16 cellular contexts compared by ENCODE assay signal in genomic region chr7:2274666-2275065, GRCh38. TPM values are rescaled to one million over a fixed set of nuclear protein-coding genes. Genes with fewer than 3 reads are reported as not detected.
DNase-seq lines count a peak whose midpoint lies in the region; ATAC-seq, FAIRE-seq and TF ChIP-seq lines count a peak whose summit lies in the region.
"Had no signal": no experiment of that assay in that cellular context is flagged by ENCODE, and none has a peak within 500 bp of the region (broad histone marks: within the 10 kb centered on the region; RNA-seq: fewer than 3 reads in every experiment).

No MANE protein-coding gene starts in this region.

- TF ChIP-seq CTCF in WTC11 (IDR thresholded peaks at IDR 0.05), result no peak

- POLR2A ChIA-PET in WTC11 (lab: Charles Lee), result interaction anchor here (0.5 kb wide), 1 partner anchor 13 kb away, joined by 4 read pairs; no protein-coding TSS in a partner anchor

- H3K36me3 ChIP-seq in mesenchymal stem cell (ENCODE audit: control insufficient read depth in 1 of 2, insufficient read depth in 2 of 2, low read depth in 1 of 2, low read length in 2 of 2), result peaks cover 39 to 57% of the 10 kb centered on the region in 2 experiments
- H3K36me3 ChIP-seq: HAP-1 had no signal

- no peak overlapping the region for H3K4ac ChIP-seq in mesenchymal stem cell (ENCODE audit: low read depth in 1 of 2, low read length in 2 of 2)

- H3K36me3 Mint-ChIP-seq in WTC11, result peaks cover 9% of the 10 kb centered on the region

- no peak overlapping the region for H3K4me2 ChIP-seq in mesenchymal stem cell (ENCODE audit: low read length, poor library complexity, severe bottlenecking)
- H3K4me2 ChIP-seq: BLaER1 treated with 17β-estradiol and CSF1 and Interleukin-3, amounts not matched to agents 10 nM and 100 nM had no signal

- peaks cover 17% of the 10 kb centered on the region for H3K79me1 ChIP-seq in mesenchymal stem cell (replicated peaks; ENCODE audit: low read length, poor library complexity, severe bottlenecking)

- 0 out of 2 replicates have a peak overlapping the region, but pooled peaks have one; percentile 63 for H3K27ac Mint-ChIP-seq in WTC11
- H3K27ac Mint-ChIP-seq: CD4-positive, CD25-positive, alpha-beta regulatory T cell had no signal

- H3K4me3 ChIP-seq in mesenchymal stem cell (ENCODE audit: insufficient read depth in 1 of 2, low read depth in 1 of 2, low read length in 2 of 2), result no peak overlapping the region
- H3K4me3 ChIP-seq: BLaER1 treated with 17β-estradiol and CSF1 and Interleukin-3, amounts not matched to agents 10 nM and 100 nM; GM23248; HAP-1 had no signal

- no peak overlapping the region for H4K8ac ChIP-seq in mesenchymal stem cell (ENCODE audit: low read length)

- H3K9me3 Mint-ChIP-seq in WTC11, result no peaks in the 10 kb centered on the region
- H3K9me3 Mint-ChIP-seq: CD4-positive, CD25-positive, alpha-beta regulatory T cell had no signal

- CTCF ChIA-PET in WTC11 (lab: Charles Lee), result interaction anchor here (0.9 to 1.3 kb wide), 2 partner anchors 30 to 73 kb away, joined by 3 to 7 read pairs; no protein-coding TSS in a partner anchor

- no peak overlapping the region for H3K9ac ChIP-seq in mesenchymal stem cell (ENCODE audit: low read length)
- H3K9ac ChIP-seq: BLaER1 treated with 17β-estradiol and CSF1 and Interleukin-3, amounts not matched to agents 10 nM and 100 nM; GM23248 had no signal

- H3K18ac ChIP-seq in mesenchymal stem cell (ENCODE audit: low read depth in 1 of 2, low read length in 2 of 2), result no peak overlapping the region

- no peak overlapping the region for H3K4me3 Mint-ChIP-seq in WTC11
- H3K4me3 Mint-ChIP-seq: CD4-positive, CD25-positive, alpha-beta regulatory T cell had no signal

- no peak overlapping the region for H2AFZ ChIP-seq in mesenchymal stem cell (ENCODE audit: low read depth, low read length)
- H2AFZ ChIP-seq: GM23248 had no signal

- H3K4me1 ChIP-seq in mesenchymal stem cell (ENCODE audit: control insufficient read depth, insufficient read depth, low read depth, low read length), result peaks cover 9% of the 10 kb centered on the region
- H3K4me1 ChIP-seq: HAP-1 had no signal

- no peaks in the 10 kb centered on the region for H3K9me3 ChIP-seq in mesenchymal stem cell (ENCODE audit: control insufficient read depth, low read length)
- H3K9me3 ChIP-seq: BLaER1 treated with 17β-estradiol and CSF1 and Interleukin-3, amounts not matched to agents 10 nM and 100 nM; HAP-1 had no signal

- no peaks in the 10 kb centered on the region for H3K27me3 Mint-ChIP-seq in WTC11 (ENCODE audit: low read depth)
- H3K27me3 Mint-ChIP-seq: CD4-positive, CD25-positive, alpha-beta regulatory T cell had no signal

- H4K91ac ChIP-seq in mesenchymal stem cell (ENCODE audit: low read length), result no peak overlapping the region

- no peak overlapping the region for H2BK12ac ChIP-seq in mesenchymal stem cell (ENCODE audit: low read length in 2 of 2)

- H3K4me1 Mint-ChIP-seq in WTC11, result peaks cover 15% of the 10 kb centered on the region

- H3K27ac ChIP-seq in mesenchymal stem cell (ENCODE audit: low read length, poor library complexity, severe bottlenecking), result no peak overlapping the region
- H3K27ac ChIP-seq: BLaER1 treated with 17β-estradiol and CSF1 and Interleukin-3, amounts not matched to agents 10 nM and 100 nM; GM23248 had no signal

- FAIRE-seq in urothelium cell line (lab: Jason Lieb, UNC), result peak; percentile 17
- FAIRE-seq: G401.6, GM12891 had no signal

- H2AK5ac ChIP-seq in mesenchymal stem cell (ENCODE audit: low read length, severe bottlenecking), result no peak overlapping the region

- no peak overlapping the region for H3K14ac ChIP-seq in mesenchymal stem cell (ENCODE audit: low read length in 2 of 2)

- intact Hi-C loops in Right ventricle myocardium superior (cut with DNase I), result no loop called here
- intact Hi-C loops in Right ventricle myocardium inferior (cut with DNase I), result no loop called here

- H2BK15ac ChIP-seq in mesenchymal stem cell (ENCODE audit: low read depth, poor library complexity, severe bottlenecking), result peak overlapping the region; percentile 63

- DNase-seq in Right ventricle myocardium superior (peak; percentile 24), Right ventricle myocardium inferior (ENCODE audit: missing footprints) (no peak), WTC11 (ENCODE audit: low spot score) (no peak), mesenchymal stem cell (no peak), urothelium cell line (ENCODE audit: low spot score) (no peak), HuH-7 (ENCODE audit: low spot score) (no peak), UCSD-AML1 (lab: John Stamatoyannopoulos, UW; ENCODE audit: unreplicated experiment) (no peak)
- DNase-seq in activated CD4-positive, alpha-beta T cell treated with anti-CD3 and anti-CD28 coated beads for 4 hours, result no peak
- DNase-seq: ACHN; CD4-positive, CD25-positive, alpha-beta regulatory T cell; DMS79; GM23248 had no signal

- no peaks in the 10 kb centered on the region for H3K27me3 ChIP-seq in mesenchymal stem cell (ENCODE audit: control insufficient read depth in 1 of 2, insufficient read depth in 1 of 2, low read length in 2 of 2)
- H3K27me3 ChIP-seq: BLaER1 treated with 17β-estradiol and CSF1 and Interleukin-3, amounts not matched to agents 10 nM and 100 nM had no signal

- no peak overlapping the region for H3K23ac ChIP-seq in mesenchymal stem cell (ENCODE audit: low read length in 2 of 2)

- no peak overlapping the region for H2BK120ac ChIP-seq in mesenchymal stem cell (ENCODE audit: low read depth, low read length)

- over 99% methylated on average over 7 of the region's 7 CpGs for WGBS in mesenchymal stem cell

- no peak overlapping the region for H2BK5ac ChIP-seq in mesenchymal stem cell (ENCODE audit: low read depth, low read length, poor library complexity, severe bottlenecking)

- ATAC-seq in Right ventricle myocardium superior (ENCODE audit: poor library complexity) (no peak), Right ventricle myocardium inferior (no peak), WTC11 (no peak)

TF ChIP-seq in WTC11, 78 proteins besides CTCF, POLR2A, EP300 and RAD21 (continues in another document):
- TF ChIP-seq ESRRA (CRISPR knock-in tag; IDR thresholded peaks at IDR 0.05; ENCODE audit: borderline replicate concordance) (no peak), ZNF512 (CRISPR knock-in tag; IDR thresholded peaks at IDR 0.05; ENCODE audit: borderline replicate concordance) (no peak), MAX (CRISPR knock-in tag; IDR thresholded peaks at IDR 0.05) (no peak), ZBTB43 (CRISPR knock-in tag; IDR thresholded peaks at IDR 0.05) (no peak)

RNA-seq across cellular contexts. Expression of gene NUDT1, which starts 32.6 kb away (rescaled TPM):
- total RNA-seq in Right ventricle myocardium superior (10.6 TPM), Right ventricle myocardium inferior (13.6 TPM), WTC11 (2021) (100 to 108 TPM (median 102 TPM) in 3 replicates)
- polyA plus RNA-seq in mesenchymal stem cell (2013, experiment 1 of 2), result 13.8 TPM
- 13.5 TPM for polyA plus RNA-seq in mesenchymal stem cell (2013, experiment 2 of 2)

RNA-seq across cellular contexts. Expression of gene MRM2, which starts 32.7 kb away (rescaled TPM):
- 20.0 TPM for total RNA-seq in Right ventricle myocardium superior
- 20.7 TPM for total RNA-seq in Right ventricle myocardium inferior
- 33.6 to 38.9 TPM (median 34.7 TPM) in 3 replicates for total RNA-seq in WTC11 (2021)
- 15.6 TPM for polyA plus RNA-seq in mesenchymal stem cell (2013, experiment 1 of 2)
- 14.8 TPM for polyA plus RNA-seq in mesenchymal stem cell (2013, experiment 2 of 2)

RNA-seq across cellular contexts. Expression of gene SNX8, which starts 39.6 kb away (rescaled TPM):
- total RNA-seq in Right ventricle myocardium superior, result 19.1 TPM
- total RNA-seq in Right ventricle myocardium inferior, result 18.8 TPM
- total RNA-seq in WTC11 (2021), result 44.9 to 50.8 TPM (median 49.6 TPM) in 3 replicates
- polyA plus RNA-seq in mesenchymal stem cell (2013, experiment 1 of 2), result 26.3 TPM
- polyA plus RNA-seq in mesenchymal stem cell (2013, experiment 2 of 2), result 28.5 TPM

RNA-seq across cellular contexts. Expression of gene MAD1L1, which starts 41.9 kb away (rescaled TPM):
- total RNA-seq in Right ventricle myocardium superior (17.9 TPM), Right ventricle myocardium inferior (19.1 TPM), WTC11 (2021) (43.8 to 47.8 TPM (median 46.7 TPM) in 3 replicates)
- 12.7 TPM for polyA plus RNA-seq in mesenchymal stem cell (2013, experiment 1 of 2)
- 12.2 TPM for polyA plus RNA-seq in mesenchymal stem cell (2013, experiment 2 of 2)
